2 cellular contexts compared by ENCODE assay signal in the genomic region with DNA sequence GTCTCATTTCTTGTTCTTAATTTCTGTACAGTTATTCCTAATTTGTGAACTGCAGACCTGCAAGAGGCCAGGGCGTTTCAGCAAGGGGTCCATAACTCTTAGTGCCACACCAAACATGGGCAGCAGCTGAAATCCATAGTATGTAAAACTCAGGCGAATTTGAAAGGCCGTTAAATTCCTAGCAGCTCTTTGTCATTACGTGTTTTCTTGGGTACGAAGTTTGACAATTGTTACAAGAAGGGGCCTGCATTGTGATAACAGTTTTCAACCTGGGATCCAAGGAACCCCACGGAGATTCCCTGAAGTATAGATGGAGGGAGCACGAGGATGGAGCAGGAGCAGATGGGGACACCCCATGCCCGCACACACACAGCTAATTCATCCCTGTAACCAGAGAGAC.
TF ChIP-seq lines count a peak whose summit lies in the region.

No MANE protein-coding gene starts in this region.

TF ChIP-seq in A549, 52 proteins besides CTCF, POLR2A, EP300 and RAD21:
- TF ChIP-seq CHD2 (IDR thresholded peaks at IDR 0.05; ENCODE audit: low read length, partially characterized antibody) (no peak), CEBPB (IDR thresholded peaks at IDR 0.05) (no peak), FOXS1 (CRISPR knock-in tag; IDR thresholded peaks at IDR 0.05) (no peak), USF2 (IDR thresholded peaks at IDR 0.05) (no peak), HEYL (CRISPR knock-in tag; IDR thresholded peaks at IDR 0.05) (no peak), HES2 (IDR thresholded peaks at IDR 0.05) (no peak), BCL3 (IDR thresholded peaks at IDR 0.05) (no peak), ZC3H11A (IDR thresholded peaks at IDR 0.05) (no peak), ZFP36 (IDR thresholded peaks at IDR 0.05; ENCODE audit: borderline replicate concordance, partially characterized antibody) (no peak), PBX3 (IDR thresholded peaks at IDR 0.05) (no peak), RNF2 (IDR thresholded peaks at IDR 0.05; ENCODE audit: borderline replicate concordance, low read depth) (no peak), SREBF2 (IDR thresholded peaks at IDR 0.05) (no peak)
- TF ChIP-seq, protein P1, sequence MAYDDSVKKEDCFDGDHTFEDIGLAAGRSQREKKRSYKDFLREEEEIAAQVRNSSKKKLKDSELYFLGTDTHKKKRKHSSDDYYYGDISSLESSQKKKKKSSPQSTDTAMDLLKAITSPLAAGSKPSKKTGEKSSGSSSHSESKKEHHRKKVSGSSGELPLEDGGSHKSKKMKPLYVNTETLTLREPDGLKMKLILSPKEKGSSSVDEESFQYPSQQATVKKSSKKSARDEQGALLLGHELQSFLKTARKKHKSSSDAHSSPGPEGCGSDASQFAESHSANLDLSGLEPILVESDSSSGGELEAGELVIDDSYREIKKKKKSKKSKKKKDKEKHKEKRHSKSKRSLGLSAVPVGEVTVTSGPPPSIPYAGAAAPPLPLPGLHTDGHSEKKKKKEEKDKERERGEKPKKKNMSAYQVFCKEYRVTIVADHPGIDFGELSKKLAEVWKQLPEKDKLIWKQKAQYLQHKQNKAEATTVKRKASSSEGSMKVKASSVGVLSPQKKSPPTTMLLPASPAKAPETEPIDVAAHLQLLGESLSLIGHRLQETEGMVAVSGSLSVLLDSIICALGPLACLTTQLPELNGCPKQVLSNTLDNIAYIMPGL (CRISPR knock-in tag; IDR thresholded peaks at IDR 0.05; ENCODE audit: borderline replicate concordance) = no peak

TF ChIP-seq in GM12878, 131 proteins besides CTCF, POLR2A, EP300 and RAD21:
- TF ChIP-seq ZNF622 (IDR thresholded peaks at IDR 0.05) (no peak), SMC3 (IDR thresholded peaks at IDR 0.05; ENCODE audit: borderline replicate concordance, low read length) (0 out of 2 replicates have a peak, but pooled peaks have one; percentile 9)
